Comparison of ENCODE assay signal across 25 cellular contexts in the genomic region with DNA sequence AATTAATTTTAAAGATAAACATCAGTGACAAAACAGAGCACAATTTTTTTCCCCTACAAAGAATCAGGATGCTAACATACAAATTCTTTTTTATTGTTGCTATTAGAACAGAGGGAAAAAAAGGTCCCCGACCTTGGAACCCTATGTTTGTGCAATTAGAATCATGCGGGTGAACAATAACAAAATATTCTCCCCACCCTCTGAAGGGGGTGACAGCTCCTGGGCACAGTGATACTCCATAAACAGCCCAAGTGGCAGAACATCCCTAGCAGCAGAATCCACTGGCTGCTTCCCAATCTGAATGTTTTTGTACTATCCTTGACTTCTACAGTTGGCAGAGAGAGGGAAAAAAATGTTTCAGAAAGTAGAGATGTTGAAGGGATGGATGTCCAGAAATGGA.
"Had no signal": no experiment of that assay in that cellular context is flagged by ENCODE, and none has a peak within 500 bp of the region (broad histone marks: within the 10 kb centered on the region; RNA-seq: fewer than 3 reads in every experiment).

No MANE protein-coding gene starts in this region.

- H3K4me2 ChIP-seq: hepatocyte had no signal

- H3K9me3 ChIP-seq: colonic mucosa, esophagus squamous epithelium, gastrocnemius medialis, gastroesophageal sphincter, heart left ventricle, heart right ventricle had no signal

- H3K4me1 ChIP-seq: colonic mucosa, foreskin keratinocyte had no signal

- H3K27ac ChIP-seq: colonic mucosa, coronary artery, dorsolateral prefrontal cortex, epithelial cell of prostate, esophagus squamous epithelium, foreskin keratinocyte, gastrocnemius medialis, hepatocyte had no signal

- H3K4me3 ChIP-seq: colonic mucosa, coronary artery, dorsolateral prefrontal cortex, esophagus squamous epithelium, gastrocnemius medialis, gastroesophageal sphincter, heart left ventricle, heart right ventricle, hepatocyte had no signal

- ATAC-seq: effector memory CD8-positive, alpha-beta T cell; esophagus mucosa; foreskin keratinocyte had no signal

- H3K27me3 ChIP-seq: colonic mucosa, esophagus squamous epithelium, foreskin keratinocyte, gastrocnemius medialis, gastroesophageal sphincter, heart left ventricle, heart right ventricle, hepatocyte had no signal

- H2AFZ ChIP-seq: hepatocyte had no signal

- DNase-seq: colonic mucosa; cortex of kidney; dorsolateral prefrontal cortex; effector CD4-positive, alpha-beta T cell; effector CD8-positive, alpha-beta T cell; effector memory CD4-positive, alpha-beta T cell; effector memory CD8-positive, alpha-beta T cell; endodermal cell; erythroblast; esophagus squamous epithelium; glutamatergic neuron; head of caudate nucleus had no signal

- H3K79me2 ChIP-seq: hepatocyte had no signal

- H3K36me3 ChIP-seq: colonic mucosa, esophagus squamous epithelium, gastrocnemius medialis, gastroesophageal sphincter, heart left ventricle, heart right ventricle had no signal

- FAIRE-seq: colon, endometrium, endothelial cell of umbilical vein, frontal cortex had no signal
